ENCODE assay signal across 8 cellular contexts in the genomic region with DNA sequence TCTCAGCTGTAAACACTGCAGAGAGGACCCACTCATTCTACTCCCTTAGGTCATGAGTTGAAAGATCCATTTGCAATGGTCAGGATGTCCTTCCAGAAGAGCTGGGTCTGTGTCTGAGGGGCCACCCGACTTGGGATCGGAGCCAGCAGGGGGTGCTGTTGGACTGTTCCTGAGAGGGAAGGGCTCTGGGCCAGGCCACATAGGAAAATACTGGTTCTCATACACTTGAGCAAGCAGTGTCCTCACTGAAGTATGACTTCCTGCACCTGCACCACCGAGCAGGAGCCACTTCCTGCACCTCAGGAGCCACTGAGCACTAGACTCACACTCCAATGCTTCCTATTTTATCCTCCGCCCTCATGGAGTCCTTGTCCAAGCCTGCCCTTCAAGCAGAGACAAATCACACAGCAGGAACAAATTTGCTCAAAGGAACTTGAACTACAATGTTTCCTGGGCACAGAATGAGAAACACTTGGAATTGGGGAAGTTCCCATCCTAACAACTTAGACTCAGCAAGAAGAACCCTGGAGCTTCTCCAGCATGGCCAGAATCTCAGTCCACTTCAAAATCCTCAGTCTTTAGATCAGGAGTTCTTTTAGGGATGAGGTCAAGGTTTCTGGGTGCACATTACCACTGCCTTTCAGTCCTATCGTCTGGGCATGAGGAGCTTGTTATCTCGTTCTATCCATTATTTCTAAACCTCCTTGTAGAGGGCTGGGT. TPM values are rescaled to one million over a fixed set of nuclear protein-coding genes. Genes with fewer than 3 reads are reported as not detected.
DNase-seq lines count a peak whose midpoint lies in the region; ATAC-seq and TF ChIP-seq lines count a peak whose summit lies in the region.

No MANE protein-coding gene starts in this region.

- peak; percentile 81 for ATAC-seq in GM21576 (IDR thresholded peaks at IDR 0.05; ENCODE audit: unreplicated experiment)

- peak; percentile 80 for TF ChIP-seq RAD21 in Ishikawa (IDR thresholded peaks at IDR 0.05; ENCODE audit: low read depth)

- TF ChIP-seq EP300 in Ishikawa (IDR thresholded peaks at IDR 0.05; ENCODE audit: borderline replicate concordance), result no peak

- peak; percentile 77 for DNase-seq in Daoy (ENCODE audit: low read depth)
- DNase-seq in RPMI8226, result peak; percentile 70
- peak; percentile 60 to 72 for DNase-seq in activated T-helper 1 cell treated with anti-CD3 and anti-CD28 coated beads, Interleukin-2, amount 50 U/mL, for 16 hours (ENCODE audit: low read depth in 1 of 2, low spot score in 1 of 2)
- DNase-seq in glomerular endothelial cell (ENCODE audit: extremely low read depth, low read depth, low spot score), result peak; percentile 29
- DNase-seq in retinal pigment epithelial cell (ENCODE audit: low read depth), result peak; percentile 15
- no peak for DNase-seq in T1000 (lab: John Stamatoyannopoulos, UW)

- H3K4me3 ChIP-seq in retinal pigment epithelial cell (ENCODE audit: low read length), result no peak overlapping the region

- peak; percentile 86 for TF ChIP-seq CTCF in retinal pigment epithelial cell (conservative IDR thresholded peaks at IDR 0.05; ENCODE audit: low read depth, low read length)

TF ChIP-seq in Ishikawa, 13 proteins besides CTCF, POLR2A, EP300 and RAD21:
- no peak for TF ChIP-seq TCF12 (IDR thresholded peaks at IDR 0.05; ENCODE audit: low read depth)
- no peak for TF ChIP-seq YY1 (IDR thresholded peaks at IDR 0.05; ENCODE audit: low read depth)
- TF ChIP-seq CEBPB (IDR thresholded peaks at IDR 0.05), result no peak

RNA-seq across cellular contexts. Expression of gene VPREB1, which starts 36.6 kb away (rescaled TPM):
- not detected in 2 replicates for total RNA-seq in Daoy (2014; rRNA removed; shearing (Covaris generic))
- not detected in 2 replicates for total RNA-seq in glomerular endothelial cell
